Comparison of ENCODE assay signal across 20 cellular contexts in genomic region chr13:29511980-29512379, GRCh38.
DNase-seq lines count a peak whose midpoint lies in the region; ATAC-seq, FAIRE-seq and TF ChIP-seq lines count a peak whose summit lies in the region.
"Had no signal": no experiment of that assay in that cellular context is flagged by ENCODE, and none has a peak within 500 bp of the region (broad histone marks: within the 10 kb centered on the region; RNA-seq: fewer than 3 reads in every experiment).

No MANE protein-coding gene starts in this region.

- in situ Hi-C loops in GM23248 (cut with MboI), result loop anchor here (10.0 kb wide), 2 partner anchors 193 to 603 kb away; no protein-coding TSS in a partner anchor

- ATAC-seq in effector memory CD8-positive, alpha-beta T cell (replicated peaks), result no peak
- ATAC-seq in omental fat pad (ENCODE audit: low FRiP score) (peak; percentile 37), HG02970 (IDR thresholded peaks at IDR 0.05; ENCODE audit: low FRiP score, unreplicated experiment) (no peak), GM21723 (IDR thresholded peaks at IDR 0.05; ENCODE audit: unreplicated experiment) (no peak), GM19455 (IDR thresholded peaks at IDR 0.05; ENCODE audit: unreplicated experiment) (no peak)
- ATAC-seq: activated T-helper 17 cell treated with anti-CD3 and anti-CD28 coated beads, Interleukin-2, amount 50 U/mL, for 72 hours had no signal

- no peak overlapping the region for H3K27ac ChIP-seq in A673 (ENCODE audit: low read depth, low read length, poor library complexity, severe bottlenecking)
- H3K27ac ChIP-seq in GM23248, result peak overlapping the region; percentile 88
- H3K27ac ChIP-seq: esophagus squamous epithelium, SJCRH30 had no signal

- H3K9me3 ChIP-seq in A673 (ENCODE audit: low read depth, low read length, poor library complexity, severe bottlenecking) (no peaks in the 10 kb centered on the region), GM23248 (ENCODE audit: low read depth) (no peaks in the 10 kb centered on the region)
- H3K9me3 ChIP-seq: esophagus squamous epithelium, SJCRH30 had no signal

- H3K36me3 Mint-ChIP-seq in effector memory CD8-positive, alpha-beta T cell (ENCODE audit: insufficient read depth), result peaks cover 8% of the 10 kb centered on the region

- WGBS in GM23248 (ENCODE audit: low coverage in 1 of 2, low lambda C conversion rate in 2 of 2, missing lambda C conversion rate in 2 of 2), 2 experiments, result 19 to 21% methylated on average over 8 of the region's 8 CpGs

- H2AFZ ChIP-seq in GM23248, result no peak overlapping the region

- H3K9me3 Mint-ChIP-seq in effector memory CD8-positive, alpha-beta T cell, result no peaks in the 10 kb centered on the region
- H3K9me3 Mint-ChIP-seq: activated T-helper 17 cell treated with anti-CD3 and anti-CD28 coated beads, Interleukin-2, amount 50 U/mL, for 72 hours; T-helper 2 cell treated with Interferon-gamma antibody and Interleukin-4, amounts not matched to agents 5 μg/mL and 100 μg/mL, for 36 hours had no signal

- no peaks in the 10 kb centered on the region for H3K4me1 Mint-ChIP-seq in effector memory CD8-positive, alpha-beta T cell (ENCODE audit: low read depth in 2 of 2)
- H3K4me1 Mint-ChIP-seq: activated T-helper 17 cell treated with anti-CD3 and anti-CD28 coated beads, Interleukin-2, amount 50 U/mL, for 72 hours had no signal

- TF ChIP-seq CTCF in A673 (conservative IDR thresholded peaks at IDR 0.05; ENCODE audit: low read depth, low read length), result no peak
- no peak for TF ChIP-seq CTCF in omental fat pad (IDR thresholded peaks at IDR 0.05)

- intact Hi-C loops in A673 (cut with micrococcal nuclease; ENCODE audit: unreplicated experiment), result no loop called here

- POLR2A ChIA-PET in A673 (lab: Charles Lee; ENCODE audit: low non-redundant PET), result no interaction called here

- DNase-seq in A673 (ENCODE audit: low spot score), result no peak
- DNase-seq in GM23248, result peak; percentile 94
- no peak for DNase-seq in effector memory CD8-positive, alpha-beta T cell
- no peak for DNase-seq in omental fat pad (ENCODE audit: low spot score)
- no peak for DNase-seq in GM19239 (ENCODE audit: insufficient read length, low spot score)
- DNase-seq: activated CD4-positive, CD25-positive, alpha-beta regulatory T cell; AML-193; esophagus squamous epithelium; KBM-7; NCI-H1048; NCI-H2107; NCI-H526; SJCRH30 had no signal

- no peaks in the 10 kb centered on the region for H3K9me2 ChIP-seq in GM23248 (ENCODE audit: insufficient read depth)

- H3K36me3 ChIP-seq in A673 (ENCODE audit: insufficient read depth, low read length, poor library complexity, severe bottlenecking) (peaks cover 36% of the 10 kb centered on the region), GM23248 (ENCODE audit: low read depth) (peaks cover 44% of the 10 kb centered on the region; the same call in 1 of the 2 replicates)

- CTCF ChIA-PET in A673 (lab: Charles Lee), result no interaction called here

- BruUV-seq in A673 (replicated peaks; lab: Mats Ljungman, UMichigan), result TSS peak; percentile 17

- no peaks in the 10 kb centered on the region for H4K20me1 ChIP-seq in GM23248 (ENCODE audit: insufficient read depth)

- H3K4me2 ChIP-seq in GM23248 (ENCODE audit: unreplicated experiment), result peak overlapping the region; percentile 17

- no peak for FAIRE-seq in GM19239 (lab: Jason Lieb, UNC)
- FAIRE-seq: G401.6, H1 had no signal

- peak overlapping the region; percentile 56 for H3K9ac ChIP-seq in GM23248

- peaks cover 59% of the 10 kb centered on the region for H3K79me2 ChIP-seq in GM23248 (ENCODE audit: insufficient read depth)

- H3K4me1 ChIP-seq in A673 (ENCODE audit: insufficient read depth, low read length, poor library complexity, severe bottlenecking), result no peaks in the 10 kb centered on the region
- peaks cover 72% of the 10 kb centered on the region for H3K4me1 ChIP-seq in GM23248 (ENCODE audit: insufficient read depth)

- peaks cover 52% of the 10 kb centered on the region for H3F3A ChIP-seq in GM23248 (ENCODE audit: insufficient read depth)

- no peaks in the 10 kb centered on the region for H3K27me3 ChIP-seq in A673 (replicated peaks; ENCODE audit: insufficient read depth, low read depth, low read length, poor library complexity)
- H3K27me3 ChIP-seq in GM23248 (replicated peaks; ENCODE audit: insufficient read depth), result no peaks in the 10 kb centered on the region
- H3K27me3 ChIP-seq: SJCRH30 had no signal

- no peaks in the 10 kb centered on the region for H3K27me3 Mint-ChIP-seq in effector memory CD8-positive, alpha-beta T cell
- H3K27me3 Mint-ChIP-seq: activated T-helper 17 cell treated with anti-CD3 and anti-CD28 coated beads, Interleukin-2, amount 50 U/mL, for 72 hours had no signal

- peak overlapping the region; percentile 28 to 66 for H3K27ac Mint-ChIP-seq in effector memory CD8-positive, alpha-beta T cell
- H3K27ac Mint-ChIP-seq: activated T-helper 17 cell treated with anti-CD3 and anti-CD28 coated beads, Interleukin-2, amount 50 U/mL, for 72 hours; T-helper 2 cell treated with Interferon-gamma antibody and Interleukin-4, amounts not matched to agents 5 μg/mL and 100 μg/mL, for 36 hours had no signal

- H3K4me3 Mint-ChIP-seq in effector memory CD8-positive, alpha-beta T cell, result no peak overlapping the region
- H3K4me3 Mint-ChIP-seq: activated T-helper 17 cell treated with anti-CD3 and anti-CD28 coated beads, Interleukin-2, amount 50 U/mL, for 72 hours; T-helper 2 cell treated with Interferon-gamma antibody and Interleukin-4, amounts not matched to agents 5 μg/mL and 100 μg/mL, for 36 hours had no signal

- no peak overlapping the region for H3K4me3 ChIP-seq in A673 (ENCODE audit: low read depth, low read length, poor library complexity, severe bottlenecking)
- no peak overlapping the region for H3K4me3 ChIP-seq in GM23248
- H3K4me3 ChIP-seq: esophagus squamous epithelium, SJCRH30 had no signal
